ENCODE assay signal across 8 cellular contexts in genomic region chr2:233075966-233076339, GRCh38. TPM values are rescaled to one million over a fixed set of nuclear protein-coding genes. Genes with fewer than 3 reads are reported as not detected.
DNase-seq lines count a peak whose midpoint lies in the region; ATAC-seq, FAIRE-seq and TF ChIP-seq lines count a peak whose summit lies in the region.

No MANE protein-coding gene starts in this region.

- H2AFZ ChIP-seq in OCI-LY7 (ENCODE audit: low read length) (no peak overlapping the region), keratinocyte (ENCODE audit: control insufficient read depth, low read length) (peak overlapping the region; percentile 39)

- H3K36me3 Mint-ChIP-seq in activated naive CD4-positive, alpha-beta T cell treated with anti-CD3 and anti-CD28 coated beads for 36 hours (ENCODE audit: low read depth) = peaks cover 33% of the 10 kb centered on the region

- peak overlapping the region; percentile 93 for H3K27ac ChIP-seq in OCI-LY7 (ENCODE audit: low read depth, low read length, poor library complexity, severe bottlenecking)
- no peak overlapping the region for H3K27ac ChIP-seq in keratinocyte (ENCODE audit: control insufficient read depth, insufficient read depth, low read length)
- no peak overlapping the region for H3K27ac ChIP-seq in vagina

- H3K9ac ChIP-seq in keratinocyte (ENCODE audit: control insufficient read depth, extremely low read depth, insufficient read depth, low read length) = no peak overlapping the region

- H3K9me1 ChIP-seq in keratinocyte (ENCODE audit: control insufficient read depth, extremely low read depth, insufficient read depth, low read length) = no peaks in the 10 kb centered on the region

- peaks cover under 1% of the 10 kb centered on the region for H3K27me3 ChIP-seq in keratinocyte (ENCODE audit: control insufficient read depth, extremely low read depth, insufficient read depth, low read length)
- no peaks in the 10 kb centered on the region for H3K27me3 ChIP-seq in vagina

- intact Hi-C loops in activated naive CD4-positive, alpha-beta T cell treated with anti-CD3 and anti-CD28 coated beads for 36 hours (cut with micrococcal nuclease) = no loop called here
- intact Hi-C loops in OCI-LY7 (cut with micrococcal nuclease; ENCODE audit: unreplicated experiment) = loop anchor here (2.0 kb wide), 2 partner anchors 13 to 175 kb away; partner anchors contain the start of gene ATG16L1
- intact Hi-C loops in vagina (cut with DNase I) = no loop called here

- no peaks in the 10 kb centered on the region for H3K27me3 Mint-ChIP-seq in activated naive CD4-positive, alpha-beta T cell treated with anti-CD3 and anti-CD28 coated beads for 36 hours (ENCODE audit: low read depth)

- H4K20me1 ChIP-seq in OCI-LY7 (ENCODE audit: insufficient read depth, low read length) (no peaks in the 10 kb centered on the region), keratinocyte (ENCODE audit: control insufficient read depth, extremely low read depth, insufficient read depth, low read length) (no peaks in the 10 kb centered on the region)

- TF ChIP-seq POLR2A in vagina (IDR thresholded peaks at IDR 0.05) = no peak

- peak; percentile 61 for ATAC-seq in HG02884 (IDR thresholded peaks at IDR 0.05; ENCODE audit: unreplicated experiment)

- H3K27ac Mint-ChIP-seq in activated naive CD4-positive, alpha-beta T cell treated with anti-CD3 and anti-CD28 coated beads for 36 hours = no peak overlapping the region

- peaks cover 56% of the 10 kb centered on the region for H3K36me3 ChIP-seq in OCI-LY7 (ENCODE audit: insufficient read depth, low read length)
- no peaks in the 10 kb centered on the region for H3K36me3 ChIP-seq in keratinocyte (ENCODE audit: control insufficient read depth in 2 of 2, extremely low read depth in 1 of 2, insufficient read depth in 2 of 2, low read length in 2 of 2)
- H3K36me3 ChIP-seq in vagina = no peaks in the 10 kb centered on the region

- peaks cover 35% of the 10 kb centered on the region for H3K4me1 Mint-ChIP-seq in activated naive CD4-positive, alpha-beta T cell treated with anti-CD3 and anti-CD28 coated beads for 36 hours (ENCODE audit: low read depth)

- FAIRE-seq in keratinocyte (lab: Jason Lieb, UNC) = peak; percentile 73

- TF ChIP-seq CTCF in OCI-LY7 (conservative IDR thresholded peaks at IDR 0.05; ENCODE audit: low read length) (no peak), keratinocyte (optimal IDR thresholded peaks at IDR 0.05 in 1 of 3, IDR thresholded peaks at IDR 0.05 in 1 of 3, conservative IDR thresholded peaks at IDR 0.05 in 1 of 3; ENCODE audit: extremely low read depth in 1 of 3, insufficient read depth in 2 of 3, low read length in 3 of 3) (no peak), vagina (IDR thresholded peaks at IDR 0.05) (no peak)

- no peaks in the 10 kb centered on the region for H3K9me2 ChIP-seq in OCI-LY7 (ENCODE audit: insufficient read depth, low read length)

- H3K4me2 ChIP-seq in OCI-LY7 (ENCODE audit: low read length) = peak overlapping the region; percentile 79
- peak overlapping the region; percentile 12 for H3K4me2 ChIP-seq in keratinocyte (ENCODE audit: control insufficient read depth, extremely low read depth, insufficient read depth, low read depth, low read length)

- H3K9me3 ChIP-seq in OCI-LY7 (ENCODE audit: low read length) (peaks cover 10% of the 10 kb centered on the region; the same call in 1 of the 2 replicates), keratinocyte (ENCODE audit: control insufficient read depth, low read depth, low read length) (peaks cover 2% of the 10 kb centered on the region), vagina (no peaks in the 10 kb centered on the region)

- peaks cover 67% of the 10 kb centered on the region for H3K79me2 ChIP-seq in OCI-LY7 (ENCODE audit: insufficient read depth, low read depth, low read length)
- H3K79me2 ChIP-seq in keratinocyte (ENCODE audit: control insufficient read depth, insufficient read depth, low read length) = no peaks in the 10 kb centered on the region

- peak overlapping the region; percentile 56 for H3K4me3 ChIP-seq in OCI-LY7 (ENCODE audit: low read depth, low read length, poor library complexity, severe bottlenecking)
- H3K4me3 ChIP-seq in keratinocyte (ENCODE audit: control insufficient read depth in 2 of 3, extremely low read depth in 1 of 3, insufficient read depth in 2 of 3, low read depth in 1 of 3, low read length in 3 of 3) = no peak overlapping the region
- H3K4me3 ChIP-seq in vagina = no peak overlapping the region

- POLR2A ChIA-PET in OCI-LY7 (lab: Charles Lee) = interaction anchor here (0.6 to 4.4 kb wide), 16 partner anchors 8 to 1404 kb away, joined by 3 to 45 read pairs (median 4); partner anchors contain the start of genes ATG16L1 and INPP5D

- H3K4me1 ChIP-seq in OCI-LY7 (ENCODE audit: insufficient read depth, low read length, poor library complexity, severe bottlenecking) (peaks cover 90% of the 10 kb centered on the region), keratinocyte (ENCODE audit: control insufficient read depth, extremely low read depth, insufficient read depth, low read length) (peaks cover 11% of the 10 kb centered on the region), vagina (peaks cover 16% of the 10 kb centered on the region)

- no peak overlapping the region for H3K4me3 Mint-ChIP-seq in activated naive CD4-positive, alpha-beta T cell treated with anti-CD3 and anti-CD28 coated beads for 36 hours

- peaks cover 6% of the 10 kb centered on the region for H3K9me3 Mint-ChIP-seq in activated naive CD4-positive, alpha-beta T cell treated with anti-CD3 and anti-CD28 coated beads for 36 hours

- peak; percentile 49 for DNase-seq in activated naive CD4-positive, alpha-beta T cell treated with anti-CD3 and anti-CD28 coated beads for 36 hours
- no peak for DNase-seq in activated naive CD4-positive, alpha-beta T cell treated with anti-CD3 and anti-CD28 coated beads, Interleukin-2, amount 50 U/mL, for 16 hours
- peak; percentile 93 for DNase-seq in OCI-LY7 (ENCODE audit: low spot score)
- DNase-seq in keratinocyte (ENCODE audit: low read depth, low spot score) = no peak
- no peak for DNase-seq in vagina (ENCODE audit: extremely low spot score in 2 of 2)
- no peak for DNase-seq in occipital lobe (lab: John Stamatoyannopoulos, UW)
- no peak for DNase-seq in cerebellum (ENCODE audit: low spot score)

- CTCF ChIA-PET in activated naive CD4-positive, alpha-beta T cell treated with anti-CD3 and anti-CD28 coated beads for 36 hours (lab: Charles Lee) = interaction anchor here (0.5 to 2.0 kb wide), 5 partner anchors 8 to 367 kb away, joined by 3 to 7 read pairs (median 4); partner anchors contain the start of gene INPP5D
- CTCF ChIA-PET in OCI-LY7 (lab: Charles Lee; ENCODE audit: unreplicated experiment) = interaction anchor here (0.8 to 1.3 kb wide), 6 partner anchors 8 to 26 kb away, joined by 3 to 6 read pairs (median 3); partner anchors contain the start of gene INPP5D

- BruUV-seq in OCI-LY7 (replicated peaks; lab: Mats Ljungman, UMichigan) = no TSS peak

- dilution Hi-C loops in keratinocyte (cut with MboI; ENCODE audit: extremely low pct_ligation_motif_present, low sequenced_read_pairs) = no loop called here

RNA-seq across cellular contexts. Expression of gene INPP5D, which starts 15.8 kb away (rescaled TPM):
- total RNA-seq in activated naive CD4-positive, alpha-beta T cell treated with anti-CD3 and anti-CD28 coated beads for 36 hours = 10 to 100 TPM; 50.9 to 51.0 TPM
- total RNA-seq in OCI-LY7 (2014; rRNA removed; shearing (Covaris generic)) = 68.3 and 79.5 TPM in 2 replicates
- total RNA-seq in OCI-LY7 (2022) = 92.6 and 109 TPM in 2 replicates
- 7.5 to 11.2 TPM (median 10.4 TPM) in 3 replicates for polyA plus RNA-seq in keratinocyte
- polyA plus RNA-seq in keratinocyte (2011; ENCODE audit: low read depth) = 56.1 TPM
- polyA plus RNA-seq in keratinocyte (2011; cell fraction: cytosol; rRNA removed) = 18.9 and 23.5 TPM in 2 replicates
- polyA plus RNA-seq in keratinocyte (2011; cell fraction: nucleus; rRNA removed) = 37.2 and 51.5 TPM in 2 replicates
- polyA plus RNA-seq in keratinocyte (2012; ENCODE audit: low replicate concordance) = 20.6 and 45.9 TPM in 2 replicates
- 21.8 to 37.0 TPM (median 29.1 TPM) in 3 replicates for polyA minus RNA-seq in keratinocyte
- 11.5 TPM for polyA minus RNA-seq in keratinocyte (2011; cell fraction: cytosol; rRNA and poly(A)+ RNA removed)
- 22.5 and 28.2 TPM in 2 replicates for polyA minus RNA-seq in keratinocyte (2011; cell fraction: nucleus; rRNA and poly(A)+ RNA removed)
- 33.4 TPM for total RNA-seq in vagina
- total RNA-seq in occipital lobe = 2.5 TPM
- total RNA-seq in cerebellum = 4.9 TPM

RNA-seq across cellular contexts. Expression of gene NEU2, which starts 43.5 kb away (rescaled TPM):
- not detected for total RNA-seq in activated naive CD4-positive, alpha-beta T cell treated with anti-CD3 and anti-CD28 coated beads for 36 hours
- total RNA-seq in OCI-LY7 (2014; rRNA removed; shearing (Covaris generic)) = not detected in 2 replicates
- not detected in 2 replicates for total RNA-seq in OCI-LY7 (2022)
- not detected in 3 replicates for polyA plus RNA-seq in keratinocyte
- polyA plus RNA-seq in keratinocyte (2011; ENCODE audit: low read depth) = not detected
- polyA plus RNA-seq in keratinocyte (2011; cell fraction: cytosol; rRNA removed) = not detected in 2 replicates
- polyA plus RNA-seq in keratinocyte (2011; cell fraction: nucleus; rRNA removed) = not detected in 2 replicates
- polyA plus RNA-seq in keratinocyte (2012; ENCODE audit: low replicate concordance) = 0.34 TPM in 1 of 2 replicates, not detected in the other
- polyA minus RNA-seq in keratinocyte = not detected in 3 replicates
- polyA minus RNA-seq in keratinocyte (2011; cell fraction: cytosol; rRNA and poly(A)+ RNA removed) = not detected
- polyA minus RNA-seq in keratinocyte (2011; cell fraction: nucleus; rRNA and poly(A)+ RNA removed) = not detected in 2 replicates
- not detected for total RNA-seq in vagina
- not detected for total RNA-seq in occipital lobe
- not detected for total RNA-seq in cerebellum

Comparison
In these comparisons a context has a peak if more than half of its experiments do, and no peak if none do; other contexts are left out.
1. DNase-seq: peak in activated naive CD4-positive, alpha-beta T cell treated with anti-CD3 and anti-CD28 coated beads for 36 hours (single experiment) and OCI-LY7 (single experiment); none in activated naive CD4-positive, alpha-beta T cell treated with anti-CD3 and anti-CD28 coated beads, Interleukin-2, amount 50 U/mL, for 16 hours (single experiment), keratinocyte (single experiment), vagina (0 of 2), occipital lobe (single experiment) and cerebellum (single experiment).